25 cellular contexts compared by ENCODE assay signal in genomic region chr3:172159376-172159775, GRCh38.
DNase-seq lines count a peak whose midpoint lies in the region; ATAC-seq and TF ChIP-seq lines count a peak whose summit lies in the region.
"Had no signal": no experiment of that assay in that cellular context is flagged by ENCODE, and none has a peak within 500 bp of the region (broad histone marks: within the 10 kb centered on the region; RNA-seq: fewer than 3 reads in every experiment).

No MANE protein-coding gene starts in this region.

- no peaks in the 10 kb centered on the region for H3K9me3 Mint-ChIP-seq in neural progenitor cell
- H3K9me3 Mint-ChIP-seq: activated CD4-positive, alpha-beta memory T cell treated with anti-CD3 and anti-CD28 coated beads, Interleukin-2, amount 10 ng/mL, durations not matched to agents 7 days and 5 days; stimulated activated naive CD8-positive, alpha-beta T cell treated with anti-CD3 and anti-CD28 coated beads, Interleukin-15, amount 100 ng/mL, for 72 hours had no signal

- H4K20me1 ChIP-seq in mammary epithelial cell (ENCODE audit: insufficient read depth, low read length) (no peaks in the 10 kb centered on the region), neural progenitor cell (ENCODE audit: low read depth) (peaks cover 33% of the 10 kb centered on the region)

- 100% methylated on average over 1 of the region's 1 CpG for WGBS in mammary epithelial cell (ENCODE audit: low coverage, missing lambda C conversion rate)
- WGBS in right lobe of liver (ENCODE audit: insufficient coverage, low coverage, low lambda C conversion rate, missing lambda C conversion rate): 23% methylated on average over 1 of the region's 1 CpG
- WGBS in thyroid gland, 2 donors: 87 to 92% methylated on average over 1 of the region's 1 CpG

- peaks cover 8 to 23% of the 10 kb centered on the region in 2 donors for H3K4me1 ChIP-seq in breast epithelium
- H3K4me1 ChIP-seq in mammary epithelial cell (ENCODE audit: insufficient read depth, low read length): peaks cover 44% of the 10 kb centered on the region
- peaks cover 33 to 61% of the 10 kb centered on the region in 2 donors for H3K4me1 ChIP-seq in ascending aorta
- H3K4me1 ChIP-seq in right lobe of liver: peaks cover 0 to 52% (median 25%) of the 10 kb centered on the region in 4 donors
- peaks cover 35 to 52% of the 10 kb centered on the region in 2 donors for H3K4me1 ChIP-seq in thyroid gland
- peaks cover 37% of the 10 kb centered on the region for H3K4me1 ChIP-seq in neural progenitor cell

- dilution Hi-C loops in mammary epithelial cell (cut with HindIII; ENCODE audit: low sequenced_read_pairs): no loop called here

- H3K27ac ChIP-seq in breast epithelium (peak overlapping the region; percentile 4 to 91), mammary epithelial cell (ENCODE audit: insufficient read depth, low read depth, low read length) (no peak overlapping the region), ascending aorta (peak overlapping the region; percentile 54 to 74), right lobe of liver (peak overlapping the region; percentile 61 to 89 (median 65)), thyroid gland (peak overlapping the region; percentile 10 to 74 (median 11)), neural progenitor cell (no peak overlapping the region)
- H3K27ac ChIP-seq: uterus had no signal

- TF ChIP-seq POLR2A in breast epithelium (IDR thresholded peaks at IDR 0.05) (no peak), right lobe of liver (IDR thresholded peaks at IDR 0.05) (no peak), thyroid gland (IDR thresholded peaks at IDR 0.05) (no peak)

- H3K36me3 ChIP-seq in breast epithelium: no peaks in the 10 kb centered on the region
- peaks cover 2% of the 10 kb centered on the region for H3K36me3 ChIP-seq in mammary epithelial cell (ENCODE audit: insufficient read depth, low read length)
- no peaks in the 10 kb centered on the region for H3K36me3 ChIP-seq in ascending aorta
- no peaks in the 10 kb centered on the region for H3K36me3 ChIP-seq in right lobe of liver
- H3K36me3 ChIP-seq in thyroid gland: no peaks in the 10 kb centered on the region
- H3K36me3 ChIP-seq in neural progenitor cell: no peaks in the 10 kb centered on the region
- H3K36me3 ChIP-seq: BE2C, spleen, uterus had no signal

- no peak overlapping the region for H3K4me2 ChIP-seq in mammary epithelial cell (ENCODE audit: insufficient read depth, low read depth, low read length)
- H3K4me2 ChIP-seq in neural progenitor cell: no peak overlapping the region

- H3K4me1 Mint-ChIP-seq in neural progenitor cell: peaks cover 50% of the 10 kb centered on the region

- H3K27me3 Mint-ChIP-seq in neural progenitor cell (ENCODE audit: insufficient read depth, low read depth): no peaks in the 10 kb centered on the region
- H3K27me3 Mint-ChIP-seq: activated CD4-positive, alpha-beta memory T cell treated with anti-CD3 and anti-CD28 coated beads, Interleukin-2, amount 10 ng/mL, durations not matched to agents 7 days and 5 days; stimulated activated naive CD8-positive, alpha-beta T cell treated with anti-CD3 and anti-CD28 coated beads, Interleukin-15, amount 100 ng/mL, for 72 hours had no signal

- DNase-seq in breast epithelium (ENCODE audit: low spot score in 2 of 2) (no peak), mammary epithelial cell (no peak), ascending aorta (ENCODE audit: low spot score in 2 of 2) (no peak), right lobe of liver (no peak), thyroid gland (no peak), neural progenitor cell (ENCODE audit: low spot score) (no peak), islet precursor cell (no peak)
- DNase-seq: 8988T; activated CD4-positive, alpha-beta memory T cell treated with anti-CD3 and anti-CD28 coated beads, Interleukin-2, amount 10 ng/mL, durations not matched to agents 7 days and 5 days; activated CD4-positive, CD25-positive, alpha-beta regulatory T cell; activated naive CD4-positive, alpha-beta T cell treated with Interleukin-2 at 50 U/mL for 16 hours; activated T-cell treated with anti-CD3 and anti-CD28 coated beads for 4 hours; BE2C; cerebellar nuclear complex; effector CD8-positive, alpha-beta T cell; left colon; midbrain; NCI-H1092 treated with DMSO at 0.1 percent for 48 hours; NCI-H2029; spleen; stimulated activated CD4-positive, alpha-beta T cell treated with anti-CD3 and anti-CD28 coated beads, Interleukin-4, amount 100 ng/mL, for 24 hours; stimulated activated naive CD8-positive, alpha-beta T cell treated with anti-CD3 and anti-CD28 coated beads, Interleukin-15, amount 100 ng/mL, for 72 hours; T-helper 9 cell had no signal

- in situ Hi-C loops in mammary epithelial cell (cut with MboI; ENCODE audit: low sequenced_read_pairs in 2 of 2): no loop called here

- peaks cover 8% of the 10 kb centered on the region for H3F3A ChIP-seq in neural progenitor cell (ENCODE audit: low read depth)

- no peak overlapping the region for H3K4me3 Mint-ChIP-seq in neural progenitor cell
- H3K4me3 Mint-ChIP-seq: activated CD4-positive, alpha-beta memory T cell treated with anti-CD3 and anti-CD28 coated beads, Interleukin-2, amount 10 ng/mL, durations not matched to agents 7 days and 5 days; stimulated activated naive CD8-positive, alpha-beta T cell treated with anti-CD3 and anti-CD28 coated beads, Interleukin-15, amount 100 ng/mL, for 72 hours had no signal

- no TSS peak for BruUV-seq in mammary epithelial cell (replicated peaks; lab: Mats Ljungman, UMichigan)

- no peak overlapping the region for H3K27ac Mint-ChIP-seq in neural progenitor cell
- H3K27ac Mint-ChIP-seq: activated CD4-positive, alpha-beta memory T cell treated with anti-CD3 and anti-CD28 coated beads, Interleukin-2, amount 10 ng/mL, durations not matched to agents 7 days and 5 days; stimulated activated naive CD8-positive, alpha-beta T cell treated with anti-CD3 and anti-CD28 coated beads, Interleukin-15, amount 100 ng/mL, for 72 hours had no signal

- peak in 3 of 4 donors; percentile 9 to 59 (median 10) for ATAC-seq in right lobe of liver
- ATAC-seq in HG03159 (IDR thresholded peaks at IDR 0.05; ENCODE audit: unreplicated experiment): no peak
- ATAC-seq: stimulated activated naive CD8-positive, alpha-beta T cell treated with anti-CD3 and anti-CD28 coated beads, Interleukin-15, amount 100 ng/mL, for 72 hours had no signal

- intact Hi-C loops in breast epithelium (cut with DNase I; ENCODE audit: low total_unique reads) (loop anchor here (10.0 kb wide), 1 partner anchor 115 kb away; no protein-coding TSS in a partner anchor), mammary epithelial cell (cut with micrococcal nuclease) (no loop called here), ascending aorta (cut with DNase I) (no loop called here), right lobe of liver (cut with DNase I) (no loop called here), thyroid gland (cut with DNase I) (no loop called here)

- H2AFZ ChIP-seq in mammary epithelial cell (ENCODE audit: low read depth, low read length) (no peak overlapping the region), neural progenitor cell (replicated peaks) (no peak overlapping the region)

- H3K4me3 ChIP-seq in breast epithelium (no peak overlapping the region), mammary epithelial cell (replicated peaks in 1 of 3; ENCODE audit: insufficient read depth in 1 of 3, low read depth in 2 of 3, low read length in 3 of 3) (no peak overlapping the region), ascending aorta (no peak overlapping the region), right lobe of liver (no peak overlapping the region), thyroid gland (replicated peaks in 1 of 3) (no peak overlapping the region), neural progenitor cell (no peak overlapping the region)
- H3K4me3 ChIP-seq: spleen, uterus had no signal

- H3K36me3 Mint-ChIP-seq in neural progenitor cell: peaks cover 5% of the 10 kb centered on the region

- H3K9ac ChIP-seq in mammary epithelial cell (ENCODE audit: insufficient read depth, low read length) (no peak overlapping the region), neural progenitor cell (no peak overlapping the region)

- CTCF ChIA-PET in mammary epithelial cell (lab: Charles Lee; ENCODE audit: low non-redundant PET): interaction anchor here (0.5 kb wide), 1 partner anchor 379 kb away, joined by 3 read pairs; no protein-coding TSS in a partner anchor

- H3K79me2 ChIP-seq in mammary epithelial cell (ENCODE audit: insufficient read depth, low read length) (peaks cover 89% of the 10 kb centered on the region), neural progenitor cell (ENCODE audit: low read depth) (peaks cover 85% of the 10 kb centered on the region)

- no peaks in the 10 kb centered on the region for H3K9me3 ChIP-seq in breast epithelium
- H3K9me3 ChIP-seq in mammary epithelial cell (replicated peaks; ENCODE audit: insufficient read depth, low read length): no peaks in the 10 kb centered on the region
- no peaks in the 10 kb centered on the region for H3K9me3 ChIP-seq in ascending aorta
- no peaks in the 10 kb centered on the region for H3K9me3 ChIP-seq in right lobe of liver
- H3K9me3 ChIP-seq in thyroid gland: no peaks in the 10 kb centered on the region
- no peaks in the 10 kb centered on the region for H3K9me3 ChIP-seq in neural progenitor cell (ENCODE audit: low read depth)
- H3K9me3 ChIP-seq: BE2C, spleen, uterus had no signal

- TF ChIP-seq CTCF in breast epithelium (IDR thresholded peaks at IDR 0.05) (no peak), mammary epithelial cell (conservative IDR thresholded peaks at IDR 0.05 in 1 of 2, IDR thresholded peaks at IDR 0.05 in 1 of 2; ENCODE audit: extremely low read depth in 1 of 2, insufficient read depth in 1 of 2, low read depth in 1 of 2, low read length in 2 of 2) (no peak), ascending aorta (IDR thresholded peaks at IDR 0.05) (no peak), right lobe of liver (IDR thresholded peaks at IDR 0.05) (no peak), thyroid gland (IDR thresholded peaks at IDR 0.05) (no peak), neural progenitor cell (IDR thresholded peaks at IDR 0.05) (no peak)

- H3K27me3 ChIP-seq in breast epithelium (no peaks in the 10 kb centered on the region), mammary epithelial cell (ENCODE audit: insufficient read depth, low read length) (no peaks in the 10 kb centered on the region), ascending aorta (no peaks in the 10 kb centered on the region), right lobe of liver (no peaks in the 10 kb centered on the region), thyroid gland (no peaks in the 10 kb centered on the region), neural progenitor cell (no peaks in the 10 kb centered on the region)
- H3K27me3 ChIP-seq: BE2C, spleen, uterus had no signal

Comparison
In these comparisons a context has a peak if more than half of its experiments do, and no peak if none do; other contexts are left out.
1. H3K27ac ChIP-seq: peak in breast epithelium (2 of 2), ascending aorta (2 of 2), right lobe of liver (3 of 3) and thyroid gland (3 of 3); none in mammary epithelial cell (single experiment) and neural progenitor cell (single experiment).